14 cellular contexts compared by ENCODE assay signal in genomic region chr6:111734068-111734825, GRCh38.
DNase-seq lines count a peak whose midpoint lies in the region; ATAC-seq and TF ChIP-seq lines count a peak whose summit lies in the region.
"Had no signal": no experiment of that assay in that cellular context is flagged by ENCODE, and none has a peak within 500 bp of the region (broad histone marks: within the 10 kb centered on the region; RNA-seq: fewer than 3 reads in every experiment).

No MANE protein-coding gene starts in this region.

- POLR2A ChIA-PET in activated CD4-positive, alpha-beta T cell treated with anti-CD3 and anti-CD28 coated beads for 36 hours (lab: Charles Lee), result interaction anchor here (0.6 kb wide), 1 partner anchor 13 kb away, joined by 4 read pairs; no protein-coding TSS in a partner anchor

- TF ChIP-seq CTCF in fibroblast of villous mesenchyme (IDR thresholded peaks at IDR 0.05; ENCODE audit: insufficient read depth, low read depth, low read length), result no peak

- no peak overlapping the region for H3K4me3 Mint-ChIP-seq in activated CD4-positive, alpha-beta T cell treated with anti-CD3 and anti-CD28 coated beads for 36 hours
- no peak overlapping the region for H3K4me3 Mint-ChIP-seq in activated T-helper 2 cell treated with anti-CD3 and anti-CD28 coated beads, Interferon-gamma antibody, Interleukin-2, Interleukin-4, amounts not matched to agents 10 μg/mL and 5 μg/mL and 100 μg/mL, durations not matched to agents 14 hours and 24 hours and 36 hours (ENCODE audit: low read depth)
- H3K4me3 Mint-ChIP-seq: H9; T-helper 2 cell treated with Interferon-gamma antibody and Interleukin-4, amounts not matched to agents 5 μg/mL and 100 μg/mL, for 36 hours had no signal

- peaks cover 91% of the 10 kb centered on the region for H3K4me1 Mint-ChIP-seq in activated CD4-positive, alpha-beta T cell treated with anti-CD3 and anti-CD28 coated beads for 36 hours
- H3K4me1 Mint-ChIP-seq in activated T-helper 2 cell treated with anti-CD3 and anti-CD28 coated beads, Interferon-gamma antibody, Interleukin-2, Interleukin-4, amounts not matched to agents 10 μg/mL and 5 μg/mL and 100 μg/mL, durations not matched to agents 14 hours and 24 hours and 36 hours (ENCODE audit: low read depth), result peaks cover 52% of the 10 kb centered on the region

- H3K27me3 Mint-ChIP-seq in activated CD4-positive, alpha-beta T cell treated with anti-CD3 and anti-CD28 coated beads for 36 hours, result no peaks in the 10 kb centered on the region
- no peaks in the 10 kb centered on the region for H3K27me3 Mint-ChIP-seq in activated T-helper 2 cell treated with anti-CD3 and anti-CD28 coated beads, Interferon-gamma antibody, Interleukin-2, Interleukin-4, amounts not matched to agents 10 μg/mL and 5 μg/mL and 100 μg/mL, durations not matched to agents 14 hours and 24 hours and 36 hours (ENCODE audit: low read depth)

- ATAC-seq in activated CD4-positive, alpha-beta T cell treated with anti-CD3 and anti-CD28 coated beads for 36 hours, result no peak

- H3K27ac Mint-ChIP-seq in activated CD4-positive, alpha-beta T cell treated with anti-CD3 and anti-CD28 coated beads for 36 hours, result peak overlapping the region; percentile 66
- H3K27ac Mint-ChIP-seq in activated T-helper 2 cell treated with anti-CD3 and anti-CD28 coated beads, Interferon-gamma antibody, Interleukin-2, Interleukin-4, amounts not matched to agents 10 μg/mL and 5 μg/mL and 100 μg/mL, durations not matched to agents 14 hours and 24 hours and 36 hours, result peak overlapping the region; percentile 31
- H3K27ac Mint-ChIP-seq: T-helper 2 cell treated with Interferon-gamma antibody and Interleukin-4, amounts not matched to agents 5 μg/mL and 100 μg/mL, for 36 hours had no signal

- CTCF ChIA-PET in activated CD4-positive, alpha-beta T cell treated with anti-CD3 and anti-CD28 coated beads for 36 hours (lab: Charles Lee), result interaction anchor here (0.5 to 3.9 kb wide), 7 partner anchors 9 to 453 kb away, joined by 3 to 31 read pairs (median 3); no protein-coding TSS in a partner anchor

- DNase-seq in activated CD4-positive, alpha-beta T cell treated with anti-CD3 and anti-CD28 coated beads for 36 hours, result no peak
- no peak for DNase-seq in activated CD4-positive, alpha-beta T cell treated with anti-CD3 and anti-CD28 coated beads, Interleukin-2, amount 50 U/mL, for 48 hours
- no peak for DNase-seq in activated T-helper 2 cell treated with anti-CD3 and anti-CD28 coated beads, Interferon-gamma antibody, Interleukin-2, Interleukin-4, amounts not matched to agents 10 μg/mL and 5 μg/mL and 100 μg/mL, durations not matched to agents 14 hours and 24 hours and 36 hours (ENCODE audit: low spot score)
- DNase-seq in fibroblast of villous mesenchyme (ENCODE audit: low read depth) (peak; percentile 36), renal cortical epithelial cell (ENCODE audit: low read depth) (peak; percentile 27), activated gamma-delta T cell treated with Interleukin-2 at 50 U/mL for 16 hours (no peak)
- DNase-seq in activated CD4-positive, CD25-positive, alpha-beta regulatory T cell (lab: John Stamatoyannopoulos, UW), result no peak
- DNase-seq in stimulated activated CD4-positive, alpha-beta T cell treated with anti-CD3 and anti-CD28 coated beads, Interleukin-4, amount 100 ng/mL, for 1 hour, result no peak
- DNase-seq: activated CD4-positive, alpha-beta T cell treated with anti-CD3 and anti-CD28 coated beads for 4 hours; activated effector memory CD4-positive, alpha-beta T cell treated with Interleukin-2 at 50 U/mL for 16 hours; H9; kidney had no signal

- peaks cover 92% of the 10 kb centered on the region for H3K36me3 Mint-ChIP-seq in activated CD4-positive, alpha-beta T cell treated with anti-CD3 and anti-CD28 coated beads for 36 hours (ENCODE audit: low read depth)
- H3K36me3 Mint-ChIP-seq in activated T-helper 2 cell treated with anti-CD3 and anti-CD28 coated beads, Interferon-gamma antibody, Interleukin-2, Interleukin-4, amounts not matched to agents 10 μg/mL and 5 μg/mL and 100 μg/mL, durations not matched to agents 14 hours and 24 hours and 36 hours (ENCODE audit: low read depth), result peaks cover 94% of the 10 kb centered on the region

- intact Hi-C loops in activated CD4-positive, alpha-beta T cell treated with anti-CD3 and anti-CD28 coated beads for 36 hours (cut with DNase I, micrococcal nuclease), result no loop called here
- intact Hi-C loops in activated T-helper 2 cell treated with anti-CD3 and anti-CD28 coated beads, Interferon-gamma antibody, Interleukin-2, Interleukin-4, amounts not matched to agents 10 μg/mL and 5 μg/mL and 100 μg/mL, durations not matched to agents 14 hours and 24 hours and 36 hours (cut with micrococcal nuclease), result no loop called here

- no peak overlapping the region for H3K4me3 ChIP-seq in fibroblast of villous mesenchyme (ENCODE audit: low read depth, low read length)
- H3K4me3 ChIP-seq: suprapubic skin had no signal

- H3K9me3 Mint-ChIP-seq in activated CD4-positive, alpha-beta T cell treated with anti-CD3 and anti-CD28 coated beads for 36 hours (ENCODE audit: low read depth), result peaks cover 10% of the 10 kb centered on the region
- H3K9me3 Mint-ChIP-seq in activated T-helper 2 cell treated with anti-CD3 and anti-CD28 coated beads, Interferon-gamma antibody, Interleukin-2, Interleukin-4, amounts not matched to agents 10 μg/mL and 5 μg/mL and 100 μg/mL, durations not matched to agents 14 hours and 24 hours and 36 hours, result peaks cover 10% of the 10 kb centered on the region
- H3K9me3 Mint-ChIP-seq: T-helper 2 cell treated with Interferon-gamma antibody and Interleukin-4, amounts not matched to agents 5 μg/mL and 100 μg/mL, for 36 hours had no signal

Comparison
In these comparisons a context has a peak if more than half of its experiments do, and no peak if none do; other contexts are left out.
1. DNase-seq: peak in fibroblast of villous mesenchyme (single experiment) and renal cortical epithelial cell (single experiment); none in activated CD4-positive, alpha-beta T cell treated with anti-CD3 and anti-CD28 coated beads for 36 hours (single experiment), activated CD4-positive, alpha-beta T cell treated with anti-CD3 and anti-CD28 coated beads, Interleukin-2, amount 50 U/mL, for 48 hours (0 of 2), activated T-helper 2 cell treated with anti-CD3 and anti-CD28 coated beads, Interferon-gamma antibody, Interleukin-2, Interleukin-4, amounts not matched to agents 10 μg/mL and 5 μg/mL and 100 μg/mL, durations not matched to agents 14 hours and 24 hours and 36 hours (single experiment), activated gamma-delta T cell treated with Interleukin-2 at 50 U/mL for 16 hours (single experiment), activated CD4-positive, CD25-positive, alpha-beta regulatory T cell (0 of 4) and stimulated activated CD4-positive, alpha-beta T cell treated with anti-CD3 and anti-CD28 coated beads, Interleukin-4, amount 100 ng/mL, for 1 hour (single experiment).